In genomic region chr3:32176989-32177701, GRCh38 we compare ENCODE assay signal across 7 cellular contexts.
DNase-seq lines count a peak whose midpoint lies in the region; ATAC-seq and TF ChIP-seq lines count a peak whose summit lies in the region.

No MANE protein-coding gene starts in this region.

- DNase-seq in NOMO-1 treated with dmso at 0.1 percent for 144 hours (lab: John Stamatoyannopoulos, UW; ENCODE audit: unreplicated experiment) (peak; percentile 16), C1 segment of cervical spinal cord (lab: John Stamatoyannopoulos, UW) (no peak)
- peak in 2 of 3 experiments; percentile 2 to 55 for DNase-seq in activated CD8-positive, alpha-beta memory T cell treated with anti-CD3 and anti-CD28 coated beads for 48 hours (ENCODE audit: low read depth in 2 of 3, low spot score in 2 of 3)

- TF ChIP-seq CTCF in GM12874 (IDR thresholded peaks at IDR 0.05; ENCODE audit: insufficient read depth, low read depth, low read length) (peak; percentile 65; the same call in 1 of the 2 replicates), neutrophil (IDR thresholded peaks at IDR 0.05) (peak; percentile 69)

- H3K4me3 ChIP-seq in neutrophil (ENCODE audit: low read depth in 1 of 2, low read length in 1 of 2): no peak overlapping the region

- H3K27me3 ChIP-seq in neutrophil: no peaks in the 10 kb centered on the region

- H3K36me3 ChIP-seq in neutrophil: no peaks in the 10 kb centered on the region

- peaks cover 11 to 12% of the 10 kb centered on the region in 2 experiments for H3K4me1 ChIP-seq in neutrophil (ENCODE audit: control insufficient read depth in 1 of 2, insufficient read depth in 1 of 2, low read depth in 1 of 2, low read length in 1 of 2)

- ATAC-seq in HG02885 (IDR thresholded peaks at IDR 0.05; ENCODE audit: poor library complexity, unreplicated experiment): peak; percentile 49
- ATAC-seq in esophagus mucosa: peak; percentile 73

- H3K27ac ChIP-seq in neutrophil: no peak overlapping the region

- no peaks in the 10 kb centered on the region for H3K9me3 ChIP-seq in neutrophil

Comparison
In these comparisons a context has a peak if more than half of its experiments do, and no peak if none do; other contexts are left out.
1. DNase-seq: peak in NOMO-1 treated with dmso at 0.1 percent for 144 hours (single experiment) and activated CD8-positive, alpha-beta memory T cell treated with anti-CD3 and anti-CD28 coated beads for 48 hours (2 of 3); none in C1 segment of cervical spinal cord (0 of 14).